ENCODE assay signal across 13 cellular contexts in the genomic region with DNA sequence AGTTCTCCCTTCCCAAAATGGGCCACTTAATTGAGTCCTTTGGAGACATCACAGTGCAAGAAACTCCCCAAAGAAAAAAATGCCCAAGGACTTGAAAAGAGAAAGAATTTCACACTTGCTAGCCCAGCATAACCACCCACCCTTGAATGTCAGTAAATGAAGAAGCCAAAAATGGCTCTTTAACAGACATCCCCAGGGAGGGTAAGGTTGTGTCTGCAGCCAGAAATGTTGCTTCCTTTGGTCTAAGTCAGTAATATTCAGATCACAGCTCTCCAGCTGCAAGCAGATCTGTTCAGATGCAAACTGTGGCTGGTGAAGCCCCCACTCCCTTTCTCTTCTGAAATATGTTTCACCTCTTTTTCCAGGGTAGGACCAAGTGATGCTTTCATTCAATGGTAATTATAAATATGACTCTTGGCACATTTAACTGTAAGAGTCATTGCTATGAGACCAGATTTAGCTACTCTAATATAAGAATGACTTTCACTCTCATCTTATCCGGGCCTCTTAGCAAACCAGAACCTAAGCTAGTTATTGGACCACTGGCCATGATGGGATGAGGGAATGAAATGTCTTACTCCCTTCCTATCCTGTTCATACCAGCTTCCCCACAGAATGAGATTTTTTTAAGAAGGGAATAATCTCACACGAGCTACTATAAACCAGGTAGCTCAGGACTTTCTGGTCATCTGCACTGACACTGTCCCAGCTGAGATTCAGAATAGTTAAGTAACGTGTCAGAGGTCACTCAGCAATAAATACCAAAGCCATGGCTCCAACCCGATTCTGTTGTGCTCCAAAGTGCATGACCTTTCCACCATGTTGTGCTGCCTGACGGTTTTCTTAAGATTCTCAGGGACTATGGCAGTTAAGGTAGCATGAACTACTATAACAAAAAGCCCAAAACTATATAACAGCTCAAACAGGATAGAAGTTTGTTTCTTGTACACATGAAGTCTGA.
DNase-seq lines count a peak whose midpoint lies in the region; ATAC-seq and TF ChIP-seq lines count a peak whose summit lies in the region.
"Had no signal": no experiment of that assay in that cellular context is flagged by ENCODE, and none has a peak within 500 bp of the region (broad histone marks: within the 10 kb centered on the region; RNA-seq: fewer than 3 reads in every experiment).

No MANE protein-coding gene starts in this region.

- no peaks in the 10 kb centered on the region for H3K27me3 ChIP-seq in CD4-positive, CD25-positive, alpha-beta regulatory T cell (ENCODE audit: control insufficient read depth, insufficient read depth, low read length)
- H3K27me3 ChIP-seq in adipocyte (replicated peaks; ENCODE audit: control insufficient read depth, insufficient read depth, low read length) = no peaks in the 10 kb centered on the region
- H3K27me3 ChIP-seq in upper lobe of left lung = no peaks in the 10 kb centered on the region
- H3K27me3 ChIP-seq: body of pancreas had no signal

- H3K9me3 Mint-ChIP-seq in CD4-positive, CD25-positive, alpha-beta regulatory T cell = no peaks in the 10 kb centered on the region
- H3K9me3 Mint-ChIP-seq in CD14-positive monocyte = peaks cover 0 to 3% (median 0%) of the 10 kb centered on the region in 7 donors

- no peak for TF ChIP-seq CTCF in CD14-positive monocyte (IDR thresholded peaks at IDR 0.05)
- no peak for TF ChIP-seq CTCF in upper lobe of left lung (IDR thresholded peaks at IDR 0.05)

- peaks cover 41% of the 10 kb centered on the region for H3K4me1 ChIP-seq in CD4-positive, CD25-positive, alpha-beta regulatory T cell (ENCODE audit: control insufficient read depth, insufficient read depth, low read length, poor library complexity, severe bottlenecking)
- peaks cover 15% of the 10 kb centered on the region for H3K4me1 ChIP-seq in adipocyte (ENCODE audit: control insufficient read depth, insufficient read depth, low read length)
- H3K4me1 ChIP-seq in upper lobe of left lung = no peaks in the 10 kb centered on the region

- no peaks in the 10 kb centered on the region for H3K9me3 ChIP-seq in CD4-positive, CD25-positive, alpha-beta regulatory T cell (ENCODE audit: control insufficient read depth in 2 of 2, low read length in 2 of 2)
- H3K9me3 ChIP-seq in adipocyte (ENCODE audit: control insufficient read depth, low read length) = no peaks in the 10 kb centered on the region
- no peaks in the 10 kb centered on the region for H3K9me3 ChIP-seq in upper lobe of left lung
- H3K9me3 ChIP-seq: body of pancreas had no signal

- peak overlapping the region; percentile 3 for H3K9ac ChIP-seq in adipocyte (ENCODE audit: low read length)

- no peak overlapping the region for H3K27ac ChIP-seq in CD4-positive, CD25-positive, alpha-beta regulatory T cell (ENCODE audit: insufficient read depth, low read length, poor library complexity, severe bottlenecking)
- no peak overlapping the region for H3K27ac ChIP-seq in upper lobe of left lung
- H3K27ac ChIP-seq: body of pancreas, HL-60 had no signal

- H3K36me3 Mint-ChIP-seq in CD4-positive, CD25-positive, alpha-beta regulatory T cell = no peaks in the 10 kb centered on the region
- H3K36me3 Mint-ChIP-seq in CD14-positive monocyte = peaks cover 0 to 3% of the 10 kb centered on the region in 2 donors

- H3K36me3 ChIP-seq in CD4-positive, CD25-positive, alpha-beta regulatory T cell (ENCODE audit: control insufficient read depth, insufficient read depth, low read length) = no peaks in the 10 kb centered on the region
- H3K36me3 ChIP-seq in adipocyte (ENCODE audit: control insufficient read depth, insufficient read depth, low read length, severe bottlenecking) (no peaks in the 10 kb centered on the region), upper lobe of left lung (no peaks in the 10 kb centered on the region)

- peaks cover 21 to 64% (median 38%) of the 10 kb centered on the region in 4 donors for H3K4me1 Mint-ChIP-seq in CD4-positive, CD25-positive, alpha-beta regulatory T cell
- H3K4me1 Mint-ChIP-seq in CD14-positive monocyte = peaks cover 41% of the 10 kb centered on the region

- no peak for TF ChIP-seq EP300 in upper lobe of left lung (IDR thresholded peaks at IDR 0.05)

- peak overlapping the region in 2 of 3 donors; percentile 55 to 57 for H3K27ac Mint-ChIP-seq in CD4-positive, CD25-positive, alpha-beta regulatory T cell
- H3K27ac Mint-ChIP-seq in CD14-positive monocyte = no peak overlapping the region

- no peaks in the 10 kb centered on the region for H3K27me3 Mint-ChIP-seq in CD4-positive, CD25-positive, alpha-beta regulatory T cell
- H3K27me3 Mint-ChIP-seq in CD14-positive monocyte (ENCODE audit: low read depth in 3 of 3) = peaks cover 0 to 2% (median 0%) of the 10 kb centered on the region in 3 donors

- DNase-seq in CD4-positive, CD25-positive, alpha-beta regulatory T cell = no peak
- DNase-seq in adipocyte (ENCODE audit: low read depth) (no peak), CD14-positive monocyte (ENCODE audit: low spot score) (no peak), upper lobe of left lung (no peak), mucosa of gallbladder (ENCODE audit: low spot score) (no peak), NCI-H2227 treated with DMSO at 0.1 percent for 48 hours (lab: John Stamatoyannopoulos, UW) (no peak)
- DNase-seq: activated CD8-positive, alpha-beta memory T cell treated with anti-CD3 and anti-CD28 coated beads for 24 hours; body of pancreas; kidney glomerular epithelial cell; NCI-H2171 had no signal

- ATAC-seq in CD4-positive, CD25-positive, alpha-beta regulatory T cell (ENCODE audit: low read depth in 2 of 2) = peak in 1 of 2 donors; percentile 15
- ATAC-seq in GM19035 (IDR thresholded peaks at IDR 0.05; ENCODE audit: unreplicated experiment) = peak; percentile 67
- ATAC-seq in HG03066 (IDR thresholded peaks at IDR 0.05; ENCODE audit: low read depth, unreplicated experiment) = peak; percentile 64
- ATAC-seq in upper lobe of left lung (ENCODE audit: low FRiP score in 2 of 2) = no peak
- ATAC-seq: body of pancreas had no signal

- peak overlapping the region in 2 of 4 donors; percentile 4 to 11 for H3K4me3 Mint-ChIP-seq in CD4-positive, CD25-positive, alpha-beta regulatory T cell
- no peak overlapping the region for H3K4me3 Mint-ChIP-seq in CD14-positive monocyte

- no peak for TF ChIP-seq POLR2A in upper lobe of left lung (IDR thresholded peaks at IDR 0.05)

- no peak overlapping the region for H3K4me3 ChIP-seq in CD4-positive, CD25-positive, alpha-beta regulatory T cell (ENCODE audit: low read depth, low read length)
- H3K4me3 ChIP-seq in adipocyte (ENCODE audit: low read length) (no peak overlapping the region), upper lobe of left lung (no peak overlapping the region)
- H3K4me3 ChIP-seq: body of pancreas had no signal

- intact Hi-C loops in CD14-positive monocyte (cut with micrococcal nuclease) = no loop called here

- WGBS in upper lobe of left lung, 2 donors = 81 to 94% methylated on average over 5 of the region's 5 CpGs

Comparison
In these comparisons a context has a peak if more than half of its experiments do, and no peak if none do; other contexts are left out.
1. ATAC-seq: peak in GM19035 (single experiment) and HG03066 (single experiment); none in upper lobe of left lung (0 of 2).
2. H3K27ac Mint-ChIP-seq: peak in CD4-positive, CD25-positive, alpha-beta regulatory T cell (2 of 3); none in CD14-positive monocyte (0 of 7).